In genomic region chr16:81807767-81808166, GRCh38 we compare ENCODE assay signal across 17 cellular contexts.
"Had no signal": no experiment of that assay in that cellular context is flagged by ENCODE, and none has a peak within 500 bp of the region (broad histone marks: within the 10 kb centered on the region; RNA-seq: fewer than 3 reads in every experiment).

No MANE protein-coding gene starts in this region.

- H3K4me3 ChIP-seq: ascending aorta, colonic mucosa, heart left ventricle, tibial nerve had no signal

- ATAC-seq: activated CD4-positive, alpha-beta T cell treated with anti-CD3 and anti-CD28 coated beads for 36 hours; activated naive CD8-positive, alpha-beta T cell treated with anti-CD3 and anti-CD28 coated beads, Interleukin-2, amount 50 U/mL, for 24 hours; heart left ventricle; left lobe of liver had no signal

- H3K9ac ChIP-seq: parathyroid adenoma had no signal

- DNase-seq: activated CD4-positive, alpha-beta memory T cell treated with anti-CD3 and anti-CD28 coated beads, Interleukin-2, amount 10 ng/mL, durations not matched to agents 7 days and 5 days; activated CD4-positive, alpha-beta T cell treated with anti-CD3 and anti-CD28 coated beads for 36 hours; activated CD8-positive, alpha-beta memory T cell treated with anti-CD3 and anti-CD28 coated beads, Interleukin-2, amount 50 U/mL, for 4 hours; activated naive CD8-positive, alpha-beta T cell treated with anti-CD3 and anti-CD28 coated beads, Interleukin-2, amount 50 U/mL, for 24 hours; colonic mucosa; foreskin melanocyte; heart left ventricle; retina; stimulated activated CD4-positive, alpha-beta T cell treated with anti-CD3 and anti-CD28 coated beads, Interleukin-4, amount 100 ng/mL, for 4 hours; T-helper 1 cell had no signal

- FAIRE-seq: endothelial cell of umbilical vein, islet of Langerhans had no signal

- H3K9me3 ChIP-seq: ascending aorta, colonic mucosa, heart left ventricle, tibial nerve had no signal

- H3K4me1 ChIP-seq: ascending aorta, colonic mucosa, parathyroid adenoma, tibial nerve had no signal

- H3K27me3 ChIP-seq: ascending aorta, colonic mucosa, heart left ventricle, tibial nerve had no signal

- H3K36me3 ChIP-seq: ascending aorta, colonic mucosa, heart left ventricle, tibial nerve had no signal

- H2AFZ ChIP-seq: parathyroid adenoma had no signal

- H3K79me2 ChIP-seq: parathyroid adenoma had no signal

- H3K27ac ChIP-seq: ascending aorta, colonic mucosa, heart left ventricle, parathyroid adenoma, VCaP had no signal
